10 cellular contexts compared by ENCODE assay signal in genomic region chr1:212289262-212290077, GRCh38. TPM values are rescaled to one million over a fixed set of nuclear protein-coding genes. Genes with fewer than 3 reads are reported as not detected.
A peak's percentile ranks its signal among the peaks of the same experiment; 100 is the strongest.
DNase-seq lines count a peak whose midpoint lies in the region; ATAC-seq and TF ChIP-seq lines count a peak whose summit lies in the region.
"Had no signal": no experiment of that assay in that cellular context is flagged by ENCODE, and none has a peak within 500 bp of the region (broad histone marks: within the 10 kb centered on the region; RNA-seq: fewer than 3 reads in every experiment).

No MANE protein-coding gene starts in this region.

- H3K27ac ChIP-seq in dorsolateral prefrontal cortex: peak overlapping the region in 6 of 59 donors; percentile 6 to 31 (median 12)

- H3K27me3 Mint-ChIP-seq in activated CD8-positive, alpha-beta memory T cell treated with anti-CD3 and anti-CD28 coated beads, Interleukin-2, amount 10 ng/mL, durations not matched to agents 7 days and 5 days: no peaks in the 10 kb centered on the region
- H3K27me3 Mint-ChIP-seq in stimulated activated naive B cell treated with anti-CD40 and anti-IgM and Interleukin-4, amounts not matched to agents 10 μg/mL and 1 μg/mL and 100 μg/mL, for 72 hours: no peaks in the 10 kb centered on the region

- DNase-seq in activated CD8-positive, alpha-beta memory T cell treated with anti-CD3 and anti-CD28 coated beads, Interleukin-2, amount 10 ng/mL, durations not matched to agents 7 days and 5 days: no peak
- DNase-seq in activated CD8-positive, alpha-beta memory T cell treated with anti-CD3 and anti-CD28 coated beads, Interleukin-2, amount 50 U/mL, for 48 hours: no peak
- DNase-seq in NB4 (ENCODE audit: low read depth): no peak
- no peak for DNase-seq in dorsolateral prefrontal cortex
- DNase-seq in stimulated activated naive B cell treated with anti-CD40 and anti-IgM and Interleukin-4, amounts not matched to agents 10 μg/mL and 1 μg/mL and 100 μg/mL, for 72 hours: no peak
- no peak for DNase-seq in kidney glomerular epithelial cell (lab: John Stamatoyannopoulos, UW)
- no peak for DNase-seq in NCI-H2081 (lab: John Stamatoyannopoulos, UW)
- DNase-seq: islet precursor cell, occipital lobe had no signal

- no peak overlapping the region for H3K27ac Mint-ChIP-seq in activated CD8-positive, alpha-beta memory T cell treated with anti-CD3 and anti-CD28 coated beads, Interleukin-2, amount 10 ng/mL, durations not matched to agents 7 days and 5 days
- no peak overlapping the region for H3K27ac Mint-ChIP-seq in stimulated activated naive B cell treated with anti-CD40 and anti-IgM and Interleukin-4, amounts not matched to agents 10 μg/mL and 1 μg/mL and 100 μg/mL, for 72 hours

- peaks cover 58% of the 10 kb centered on the region for H3K4me1 Mint-ChIP-seq in activated CD8-positive, alpha-beta memory T cell treated with anti-CD3 and anti-CD28 coated beads, Interleukin-2, amount 10 ng/mL, durations not matched to agents 7 days and 5 days
- H3K4me1 Mint-ChIP-seq in stimulated activated naive B cell treated with anti-CD40 and anti-IgM and Interleukin-4, amounts not matched to agents 10 μg/mL and 1 μg/mL and 100 μg/mL, for 72 hours: peaks cover 30 to 55% of the 10 kb centered on the region in 2 donors

- no peak for TF ChIP-seq POLR2A in NB4 (IDR thresholded peaks at IDR 0.05; ENCODE audit: extremely low read depth, insufficient read length)

- CTCF ChIA-PET in activated CD8-positive, alpha-beta memory T cell treated with anti-CD3 and anti-CD28 coated beads, Interleukin-2, amount 10 ng/mL, durations not matched to agents 7 days and 5 days (lab: Charles Lee): interaction anchor here (1.4 kb wide), 1 partner anchor 260 kb away, joined by 3 read pairs; no protein-coding TSS in a partner anchor

- no peak for ATAC-seq in activated CD8-positive, alpha-beta memory T cell treated with anti-CD3 and anti-CD28 coated beads, Interleukin-2, amount 10 ng/mL, durations not matched to agents 7 days and 5 days
- no peak for ATAC-seq in stimulated activated naive B cell treated with anti-CD40 and anti-IgM and Interleukin-4, amounts not matched to agents 10 μg/mL and 1 μg/mL and 100 μg/mL, for 72 hours (replicated peaks)
- ATAC-seq in GM18517 (IDR thresholded peaks at IDR 0.05; ENCODE audit: unreplicated experiment): no peak

- peak overlapping the region; percentile 31 for H3K4me3 Mint-ChIP-seq in activated CD8-positive, alpha-beta memory T cell treated with anti-CD3 and anti-CD28 coated beads, Interleukin-2, amount 10 ng/mL, durations not matched to agents 7 days and 5 days
- H3K4me3 Mint-ChIP-seq in stimulated activated naive B cell treated with anti-CD40 and anti-IgM and Interleukin-4, amounts not matched to agents 10 μg/mL and 1 μg/mL and 100 μg/mL, for 72 hours: peak overlapping the region; percentile 19 to 48

- no peaks in the 10 kb centered on the region for H3K9me3 Mint-ChIP-seq in activated CD8-positive, alpha-beta memory T cell treated with anti-CD3 and anti-CD28 coated beads, Interleukin-2, amount 10 ng/mL, durations not matched to agents 7 days and 5 days (ENCODE audit: low read depth)
- no peaks in the 10 kb centered on the region for H3K9me3 Mint-ChIP-seq in stimulated activated naive B cell treated with anti-CD40 and anti-IgM and Interleukin-4, amounts not matched to agents 10 μg/mL and 1 μg/mL and 100 μg/mL, for 72 hours

- no peak for TF ChIP-seq CTCF in NB4 (IDR thresholded peaks at IDR 0.05; ENCODE audit: low read depth, low read length)
- no peak for TF ChIP-seq CTCF in dorsolateral prefrontal cortex (IDR thresholded peaks at IDR 0.05 in 54 of 56, conservative IDR thresholded peaks at IDR 0.05 in 2 of 56; ENCODE audit: low read depth in 1 of 56, partially characterized antibody in 56 of 56)

- no peaks in the 10 kb centered on the region for H3K27me3 ChIP-seq in dorsolateral prefrontal cortex

- intact Hi-C loops in dorsolateral prefrontal cortex (cut with DNase I): loop anchor here (5.0 to 10.0 kb wide), 5 partner anchors 78 to 605 kb away; partner anchors contain the start of gene PACC1 (in 1 of the 2)

- H3K4me3 ChIP-seq in NB4 (ENCODE audit: low read depth, low read length): peak overlapping the region; percentile 14
- H3K4me3 ChIP-seq in dorsolateral prefrontal cortex: peak overlapping the region in 33 of 59 donors; percentile 1 to 99 (median 93)

- H3K36me3 Mint-ChIP-seq in activated CD8-positive, alpha-beta memory T cell treated with anti-CD3 and anti-CD28 coated beads, Interleukin-2, amount 10 ng/mL, durations not matched to agents 7 days and 5 days: peaks cover 10% of the 10 kb centered on the region
- H3K36me3 Mint-ChIP-seq in stimulated activated naive B cell treated with anti-CD40 and anti-IgM and Interleukin-4, amounts not matched to agents 10 μg/mL and 1 μg/mL and 100 μg/mL, for 72 hours: peaks cover 1 to 7% of the 10 kb centered on the region in 2 donors

RNA-seq across cellular contexts. Expression of gene PPP2R5A, which starts 4.3 kb away (rescaled TPM):
- 10 to 100 TPM; 42.7 to 44.0 TPM for total RNA-seq in activated CD8-positive, alpha-beta memory T cell treated with anti-CD3 and anti-CD28 coated beads, Interleukin-2, amount 10 ng/mL, durations not matched to agents 7 days and 5 days
- 10 to 100 TPM; 20.1 to 45.5 (median 29.2) TPM for total RNA-seq in dorsolateral prefrontal cortex
